In genomic region chr2:206159346-206160123, GRCh38 we compare ENCODE assay signal across 1 cellular context.
TF ChIP-seq lines count a peak whose summit lies in the region.

Gene EEF1B2 (plus strand): TSS chr2:206159895. CDS start chr2:206159980, 85 bp downstream.
Gene NDUFS1 (minus strand): TSS chr2:206159444. CDS start chr2:206153678, 5,766 bp downstream.

TF ChIP-seq in K562, 482 proteins besides CTCF, POLR2A, EP300 and RAD21 (continued from another document):
- TF ChIP-seq CREB3 (tag; conservative IDR thresholded peaks at IDR 0.05; ENCODE audit: low read depth), result no peak
- TF ChIP-seq CHD2 (IDR thresholded peaks at IDR 0.05; ENCODE audit: low read depth, low read length), result no peak
- 0 out of 2 replicates have a peak, but pooled peaks have one; percentile 55 for TF ChIP-seq ETS1 (conservative IDR thresholded peaks at IDR 0.05; ENCODE audit: control insufficient read depth, low read depth, low read length)
- peak in 1 of 2 experiments; percentile 86; a peak in 2 of 4 replicates for TF ChIP-seq HDAC1 (IDR thresholded peaks at IDR 0.05)
- no peak for TF ChIP-seq HNRNPUL1 (IDR thresholded peaks at IDR 0.05; ENCODE audit: low read length)
- TF ChIP-seq FOXA1 (IDR thresholded peaks at IDR 0.05; ENCODE audit: borderline replicate concordance), result no peak
- TF ChIP-seq PTRF (tag; IDR thresholded peaks at IDR 0.05), result no peak
